ENCODE assay signal across 1 cellular context in genomic region chr2:99657691-99658258, GRCh38.
TF ChIP-seq lines count a peak whose summit lies in the region.

No MANE protein-coding gene starts in this region.

TF ChIP-seq in K562, 482 proteins besides CTCF, POLR2A, EP300 and RAD21:
- TF ChIP-seq, protein P1, sequence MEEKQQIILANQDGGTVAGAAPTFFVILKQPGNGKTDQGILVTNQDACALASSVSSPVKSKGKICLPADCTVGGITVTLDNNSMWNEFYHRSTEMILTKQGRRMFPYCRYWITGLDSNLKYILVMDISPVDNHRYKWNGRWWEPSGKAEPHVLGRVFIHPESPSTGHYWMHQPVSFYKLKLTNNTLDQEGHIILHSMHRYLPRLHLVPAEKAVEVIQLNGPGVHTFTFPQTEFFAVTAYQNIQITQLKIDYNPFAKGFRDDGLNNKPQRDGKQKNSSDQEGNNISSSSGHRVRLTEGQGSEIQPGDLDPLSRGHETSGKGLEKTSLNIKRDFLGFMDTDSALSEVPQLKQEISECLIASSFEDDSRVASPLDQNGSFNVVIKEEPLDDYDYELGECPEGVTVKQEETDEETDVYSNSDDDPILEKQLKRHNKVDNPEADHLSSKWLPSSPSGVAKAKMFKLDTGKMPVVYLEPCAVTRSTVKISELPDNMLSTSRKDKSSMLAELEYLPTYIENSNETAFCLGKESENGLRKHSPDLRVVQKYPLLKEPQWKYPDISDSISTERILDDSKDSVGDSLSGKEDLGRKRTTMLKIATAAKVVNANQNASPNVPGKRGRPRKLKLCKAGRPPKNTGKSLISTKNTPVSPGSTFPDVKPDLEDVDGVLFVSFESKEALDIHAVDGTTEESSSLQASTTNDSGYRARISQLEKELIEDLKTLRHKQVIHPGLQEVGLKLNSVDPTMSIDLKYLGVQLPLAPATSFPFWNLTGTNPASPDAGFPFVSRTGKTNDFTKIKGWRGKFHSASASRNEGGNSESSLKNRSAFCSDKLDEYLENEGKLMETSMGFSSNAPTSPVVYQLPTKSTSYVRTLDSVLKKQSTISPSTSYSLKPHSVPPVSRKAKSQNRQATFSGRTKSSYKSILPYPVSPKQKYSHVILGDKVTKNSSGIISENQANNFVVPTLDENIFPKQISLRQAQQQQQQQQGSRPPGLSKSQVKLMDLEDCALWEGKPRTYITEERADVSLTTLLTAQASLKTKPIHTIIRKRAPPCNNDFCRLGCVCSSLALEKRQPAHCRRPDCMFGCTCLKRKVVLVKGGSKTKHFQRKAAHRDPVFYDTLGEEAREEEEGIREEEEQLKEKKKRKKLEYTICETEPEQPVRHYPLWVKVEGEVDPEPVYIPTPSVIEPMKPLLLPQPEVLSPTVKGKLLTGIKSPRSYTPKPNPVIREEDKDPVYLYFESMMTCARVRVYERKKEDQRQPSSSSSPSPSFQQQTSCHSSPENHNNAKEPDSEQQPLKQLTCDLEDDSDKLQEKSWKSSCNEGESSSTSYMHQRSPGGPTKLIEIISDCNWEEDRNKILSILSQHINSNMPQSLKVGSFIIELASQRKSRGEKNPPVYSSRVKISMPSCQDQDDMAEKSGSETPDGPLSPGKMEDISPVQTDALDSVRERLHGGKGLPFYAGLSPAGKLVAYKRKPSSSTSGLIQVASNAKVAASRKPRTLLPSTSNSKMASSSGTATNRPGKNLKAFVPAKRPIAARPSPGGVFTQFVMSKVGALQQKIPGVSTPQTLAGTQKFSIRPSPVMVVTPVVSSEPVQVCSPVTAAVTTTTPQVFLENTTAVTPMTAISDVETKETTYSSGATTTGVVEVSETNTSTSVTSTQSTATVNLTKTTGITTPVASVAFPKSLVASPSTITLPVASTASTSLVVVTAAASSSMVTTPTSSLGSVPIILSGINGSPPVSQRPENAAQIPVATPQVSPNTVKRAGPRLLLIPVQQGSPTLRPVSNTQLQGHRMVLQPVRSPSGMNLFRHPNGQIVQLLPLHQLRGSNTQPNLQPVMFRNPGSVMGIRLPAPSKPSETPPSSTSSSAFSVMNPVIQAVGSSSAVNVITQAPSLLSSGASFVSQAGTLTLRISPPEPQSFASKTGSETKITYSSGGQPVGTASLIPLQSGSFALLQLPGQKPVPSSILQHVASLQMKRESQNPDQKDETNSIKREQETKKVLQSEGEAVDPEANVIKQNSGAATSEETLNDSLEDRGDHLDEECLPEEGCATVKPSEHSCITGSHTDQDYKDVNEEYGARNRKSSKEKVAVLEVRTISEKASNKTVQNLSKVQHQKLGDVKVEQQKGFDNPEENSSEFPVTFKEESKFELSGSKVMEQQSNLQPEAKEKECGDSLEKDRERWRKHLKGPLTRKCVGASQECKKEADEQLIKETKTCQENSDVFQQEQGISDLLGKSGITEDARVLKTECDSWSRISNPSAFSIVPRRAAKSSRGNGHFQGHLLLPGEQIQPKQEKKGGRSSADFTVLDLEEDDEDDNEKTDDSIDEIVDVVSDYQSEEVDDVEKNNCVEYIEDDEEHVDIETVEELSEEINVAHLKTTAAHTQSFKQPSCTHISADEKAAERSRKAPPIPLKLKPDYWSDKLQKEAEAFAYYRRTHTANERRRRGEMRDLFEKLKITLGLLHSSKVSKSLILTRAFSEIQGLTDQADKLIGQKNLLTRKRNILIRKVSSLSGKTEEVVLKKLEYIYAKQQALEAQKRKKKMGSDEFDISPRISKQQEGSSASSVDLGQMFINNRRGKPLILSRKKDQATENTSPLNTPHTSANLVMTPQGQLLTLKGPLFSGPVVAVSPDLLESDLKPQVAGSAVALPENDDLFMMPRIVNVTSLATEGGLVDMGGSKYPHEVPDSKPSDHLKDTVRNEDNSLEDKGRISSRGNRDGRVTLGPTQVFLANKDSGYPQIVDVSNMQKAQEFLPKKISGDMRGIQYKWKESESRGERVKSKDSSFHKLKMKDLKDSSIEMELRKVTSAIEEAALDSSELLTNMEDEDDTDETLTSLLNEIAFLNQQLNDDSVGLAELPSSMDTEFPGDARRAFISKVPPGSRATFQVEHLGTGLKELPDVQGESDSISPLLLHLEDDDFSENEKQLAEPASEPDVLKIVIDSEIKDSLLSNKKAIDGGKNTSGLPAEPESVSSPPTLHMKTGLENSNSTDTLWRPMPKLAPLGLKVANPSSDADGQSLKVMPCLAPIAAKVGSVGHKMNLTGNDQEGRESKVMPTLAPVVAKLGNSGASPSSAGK (IDR thresholded peaks at IDR 0.05), result peak; percentile 75
- TF ChIP-seq BRCA1 (IDR thresholded peaks at IDR 0.05), result no peak
- TF ChIP-seq BRCA1 (CRISPR knock-in tag; IDR thresholded peaks at IDR 0.05), result no peak
- TF ChIP-seq ZKSCAN8 (CRISPR knock-in tag; IDR thresholded peaks at IDR 0.05), result peak; percentile 51; the same call in 1 of the 2 replicates
- TF ChIP-seq RBM34 (IDR thresholded peaks at IDR 0.05; ENCODE audit: borderline replicate concordance, insufficient read depth, low read length), result no peak
- TF ChIP-seq MIER1 (IDR thresholded peaks at IDR 0.05; ENCODE audit: low read depth), result no peak
- TF ChIP-seq DMBX1 (CRISPR knock-in tag; IDR thresholded peaks at IDR 0.05; ENCODE audit: borderline replicate concordance), result peak; percentile 55; the same call in 1 of the 2 replicates
- no peak for TF ChIP-seq MYNN (IDR thresholded peaks at IDR 0.05)
- no peak for TF ChIP-seq MYNN (CRISPR knock-in tag; IDR thresholded peaks at IDR 0.05)
- TF ChIP-seq FOXA1 (IDR thresholded peaks at IDR 0.05; ENCODE audit: borderline replicate concordance), result no peak
- TF ChIP-seq NR4A1 (CRISPR knock-in tag; IDR thresholded peaks at IDR 0.05), result no peak
- 0 out of 2 replicates have a peak, but pooled peaks have one; percentile 64 for TF ChIP-seq NR4A1 (tag; IDR thresholded peaks at IDR 0.05)
- no peak for TF ChIP-seq FOXA3 (CRISPR knock-in tag; conservative IDR thresholded peaks at IDR 0.05 in 1 of 2, IDR thresholded peaks at IDR 0.05 in 1 of 2)
- no peak for TF ChIP-seq TSC22D4 (tag; IDR thresholded peaks at IDR 0.05)
- TF ChIP-seq ELF1 (tag; IDR thresholded peaks at IDR 0.05), result peak; percentile 51; the same call in 1 of the 2 replicates
- no peak for TF ChIP-seq THRAP3 (IDR thresholded peaks at IDR 0.05; ENCODE audit: borderline replicate concordance)
- TF ChIP-seq ZNF644 (tag; IDR thresholded peaks at IDR 0.05; ENCODE audit: low read depth), result 0 out of 2 replicates have a peak, but pooled peaks have one; percentile 24
- peak; percentile 81 for TF ChIP-seq ZNF134 (CRISPR knock-in tag; conservative IDR thresholded peaks at IDR 0.05)
- TF ChIP-seq ZNF780A (CRISPR knock-in tag; IDR thresholded peaks at IDR 0.05), result no peak
- peak; percentile 56; the same call in 1 of the 2 replicates for TF ChIP-seq L3MBTL2 (IDR thresholded peaks at IDR 0.05)
- TF ChIP-seq SRF (CRISPR knock-in tag; IDR thresholded peaks at IDR 0.05), result no peak
- TF ChIP-seq TEAD4 (IDR thresholded peaks at IDR 0.05; ENCODE audit: low read length), result no peak
- TF ChIP-seq TEAD4 (CRISPR knock-in tag; IDR thresholded peaks at IDR 0.05; ENCODE audit: borderline replicate concordance), result no peak
- TF ChIP-seq FOXP1 (CRISPR knock-in tag; IDR thresholded peaks at IDR 0.05), result no peak
- no peak for TF ChIP-seq MAFG (tag; conservative IDR thresholded peaks at IDR 0.05)
- TF ChIP-seq HDAC2 (IDR thresholded peaks at IDR 0.05), result no peak
- no peak for TF ChIP-seq FOXJ3 (CRISPR knock-in tag; IDR thresholded peaks at IDR 0.05)
